Comparison of ENCODE assay signal across 26 cellular contexts in the genomic region with DNA sequence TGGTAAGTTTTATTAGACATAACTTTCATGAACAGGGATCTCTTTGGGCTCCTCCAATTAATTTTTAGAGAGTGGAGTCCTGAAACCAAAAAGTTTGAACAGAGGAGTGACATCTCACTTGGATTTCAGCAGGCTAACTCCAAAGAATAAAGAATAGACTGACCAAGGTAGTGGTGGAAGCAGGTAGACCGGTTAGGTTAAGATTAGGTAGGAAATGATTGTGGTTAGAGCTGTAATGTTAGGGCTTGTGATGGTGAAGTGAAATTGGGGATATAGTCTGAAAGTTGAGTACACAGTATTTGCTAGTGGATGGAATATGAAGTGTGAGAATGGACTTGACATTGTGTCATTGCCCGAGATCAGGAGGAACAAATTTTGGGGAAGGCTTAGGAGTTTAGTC. TPM values are rescaled to one million over a fixed set of nuclear protein-coding genes. Genes with fewer than 3 reads are reported as not detected.
DNase-seq lines count a peak whose midpoint lies in the region; ATAC-seq and TF ChIP-seq lines count a peak whose summit lies in the region.
"Had no signal": no experiment of that assay in that cellular context is flagged by ENCODE, and none has a peak within 500 bp of the region (broad histone marks: within the 10 kb centered on the region; RNA-seq: fewer than 3 reads in every experiment).

No MANE protein-coding gene starts in this region.

- no peaks in the 10 kb centered on the region for H3K9me2 ChIP-seq in PC-3 (replicated peaks; ENCODE audit: low read length)

- peaks cover 20% of the 10 kb centered on the region for H3K36me3 Mint-ChIP-seq in MCF 10A (ENCODE audit: insufficient read depth, unreplicated experiment)
- H3K36me3 Mint-ChIP-seq in endothelial cell (ENCODE audit: low read depth, unreplicated experiment): peaks cover 3% of the 10 kb centered on the region

- no peak overlapping the region for H3K4me3 Mint-ChIP-seq in MCF 10A (ENCODE audit: unreplicated experiment)
- no peak overlapping the region for H3K4me3 Mint-ChIP-seq in endothelial cell (ENCODE audit: unreplicated experiment)

- ATAC-seq in PC-3 (peak; percentile 42; the same call in 1 of the 2 replicates), psoas muscle (no peak)
- ATAC-seq: HCT116 had no signal

- WGBS in psoas muscle, 3 donors: 51 to 65% (median 62%) methylated on average over 2 of the region's 2 CpGs

- peaks cover 100% of the 10 kb centered on the region for H3K79me2 ChIP-seq in PC-3 (ENCODE audit: low read length)

- H2AFZ ChIP-seq in PC-3 (ENCODE audit: low read length): no peak overlapping the region

- H3K27me3 ChIP-seq in breast epithelium (no peaks in the 10 kb centered on the region), PC-3 (ENCODE audit: low read length) (no peaks in the 10 kb centered on the region), psoas muscle (ENCODE audit: insufficient read depth in 3 of 3, low read length in 2 of 3) (no peaks in the 10 kb centered on the region)
- H3K27me3 ChIP-seq: BE2C, MG63, SJSA1 had no signal

- H3K27ac ChIP-seq in breast epithelium: no peak overlapping the region
- H3K27ac ChIP-seq in PC-3 (ENCODE audit: low read length): no peak overlapping the region
- peak overlapping the region; percentile 51 for H3K27ac ChIP-seq in psoas muscle
- H3K27ac ChIP-seq: SJSA1 had no signal

- no peak overlapping the region for H3K9ac ChIP-seq in PC-3 (ENCODE audit: low read length)

- peaks cover 32% of the 10 kb centered on the region for H3K4me1 Mint-ChIP-seq in MCF 10A (ENCODE audit: insufficient read depth, unreplicated experiment)
- H3K4me1 Mint-ChIP-seq in endothelial cell (ENCODE audit: unreplicated experiment): peaks cover 25% of the 10 kb centered on the region

- in situ Hi-C loops in G401 (cut with HindIII; ENCODE audit: low sequenced_read_pairs): no loop called here

- H3K36me3 ChIP-seq in breast epithelium (no peaks in the 10 kb centered on the region), PC-3 (ENCODE audit: low read depth, low read length) (no peaks in the 10 kb centered on the region), psoas muscle (ENCODE audit: insufficient read depth in 1 of 2, low read depth in 1 of 2) (no peaks in the 10 kb centered on the region)
- H3K36me3 ChIP-seq: BE2C, MG63, SJSA1 had no signal

- DNase-seq in MCF 10A (ENCODE audit: unreplicated experiment) (no peak), breast epithelium (ENCODE audit: low spot score in 2 of 2) (no peak), PC-3 (peak; percentile 69), endothelial cell (ENCODE audit: low spot score) (no peak), psoas muscle (no peak), NCI-H1105 treated with DMSO at 0.1 percent for 48 hours (lab: John Stamatoyannopoulos, UW) (no peak), G401 (ENCODE audit: low spot score) (no peak), C1 segment of cervical spinal cord (lab: John Stamatoyannopoulos, UW) (no peak)
- DNase-seq: 8988T, ACHN, BE2C, DMS153, DND-41, KBM-7, MG63, NCI-H1048, NCI-H1417 treated with DMSO at 0.1 percent for 48 hours, NCI-H1694 treated with DMSO at 0.1 percent for 48 hours, NCI-H2081, NCI-H2227 treated with DMSO at 0.1 percent for 48 hours, NCI-H526 treated with DMSO at 0.1 percent for 48 hours, Right ventricle myocardium superior, RPMI8226 had no signal

- peak overlapping the region; percentile 0 for H3K27ac Mint-ChIP-seq in MCF 10A (ENCODE audit: low read depth, unreplicated experiment)
- H3K27ac Mint-ChIP-seq in endothelial cell (ENCODE audit: unreplicated experiment): peak overlapping the region; percentile 1

- H3K27me3 Mint-ChIP-seq in MCF 10A (ENCODE audit: insufficient read depth, unreplicated experiment) (no peaks in the 10 kb centered on the region), endothelial cell (ENCODE audit: unreplicated experiment) (no peaks in the 10 kb centered on the region)

- no peak for TF ChIP-seq POLR2A in breast epithelium (IDR thresholded peaks at IDR 0.05)

- peaks cover 0 to 10% of the 10 kb centered on the region in 2 donors for H3K4me1 ChIP-seq in breast epithelium
- peaks cover 26% of the 10 kb centered on the region; the same call in 1 of the 2 replicates for H3K4me1 ChIP-seq in PC-3 (ENCODE audit: insufficient read depth, low read length)
- H3K4me1 ChIP-seq in psoas muscle: peaks cover 82% of the 10 kb centered on the region
- H3K4me1 ChIP-seq: SJSA1 had no signal

- peaks cover 54% of the 10 kb centered on the region for H4K20me1 ChIP-seq in PC-3 (ENCODE audit: low read length)

- POLR2A ChIA-PET in MCF 10A (lab: Yijun Ruan, JAX) (interaction anchor here (0.6 to 1.8 kb wide), 4 partner anchors 14 to 583 kb away, joined by 3 read pairs; no protein-coding TSS in a partner anchor), PC-3 (lab: Charles Lee; ENCODE audit: unreplicated experiment) (no interaction called here)

- H3K4me3 ChIP-seq in breast epithelium: no peak overlapping the region
- H3K4me3 ChIP-seq in PC-3 (ENCODE audit: low read length): no peak overlapping the region
- peak overlapping the region; percentile 24 for H3K4me3 ChIP-seq in psoas muscle
- H3K4me3 ChIP-seq: MG63, SJSA1 had no signal

- intact Hi-C loops in MCF 10A (cut with micrococcal nuclease): no loop called here
- intact Hi-C loops in breast epithelium (cut with DNase I; ENCODE audit: low total_unique reads): no loop called here
- intact Hi-C loops in PC-3 (cut with micrococcal nuclease): no loop called here
- intact Hi-C loops in psoas muscle (cut with DNase I): no loop called here

- no peaks in the 10 kb centered on the region for H3K9me3 Mint-ChIP-seq in MCF 10A (ENCODE audit: unreplicated experiment)
- H3K9me3 Mint-ChIP-seq in endothelial cell (ENCODE audit: unreplicated experiment): no peaks in the 10 kb centered on the region

- no peak for TF ChIP-seq CTCF in MCF 10A (IDR thresholded peaks at IDR 0.05; ENCODE audit: unreplicated experiment)
- TF ChIP-seq CTCF in breast epithelium (IDR thresholded peaks at IDR 0.05): no peak
- no peak for TF ChIP-seq CTCF in PC-3 (conservative IDR thresholded peaks at IDR 0.05; ENCODE audit: low read depth, low read length)
- no peak for TF ChIP-seq CTCF in endothelial cell (IDR thresholded peaks at IDR 0.05; ENCODE audit: unreplicated experiment)
- TF ChIP-seq CTCF in psoas muscle (IDR thresholded peaks at IDR 0.05): no peak

- no peak overlapping the region for H3K4me2 ChIP-seq in PC-3 (ENCODE audit: low read length)

- H3K9me3 ChIP-seq in breast epithelium (no peaks in the 10 kb centered on the region), PC-3 (ENCODE audit: low read length) (no peaks in the 10 kb centered on the region), psoas muscle (no peaks in the 10 kb centered on the region)
- H3K9me3 ChIP-seq: BE2C, MG63, SJSA1 had no signal

- no peaks in the 10 kb centered on the region for H3F3A ChIP-seq in PC-3 (ENCODE audit: low read length, unreplicated experiment)

- CTCF ChIA-PET in MCF 10A (lab: Yijun Ruan, JAX): no interaction called here
- CTCF ChIA-PET in PC-3 (lab: Charles Lee): no interaction called here

- BruUV-seq in MCF 10A (replicated peaks; lab: Mats Ljungman, UMichigan): no TSS peak
- BruUV-seq in PC-3 (replicated peaks; lab: Mats Ljungman, UMichigan): no TSS peak

RNA-seq across cellular contexts. Expression of a gene that starts 27.8 kb away (rescaled TPM):
- total RNA-seq in MCF 10A (2022): 272 and 295 TPM in 2 replicates
- total RNA-seq in breast epithelium: 100 to 1,000 TPM; 158 to 304 (median 172) TPM
- 64.3 and 87.7 TPM in 2 replicates for total RNA-seq in PC-3 (2014; rRNA removed)
- 326 TPM for total RNA-seq in endothelial cell (ENCODE audit: unreplicated experiment)
- total RNA-seq in psoas muscle: 100 to 1,000 TPM; 275 to 421 (median 308) TPM
- polyA plus RNA-seq in psoas muscle: 100 to 1,000 TPM in 1 of 3 donors, 10 to 100 TPM in 2; 62.0 to 266 (median 82.1) TPM
- 107 and 133 TPM in 2 replicates for total RNA-seq in G401 (2014; rRNA removed; shearing (Covaris generic))
- total RNA-seq: HT-29 had no signal
